ENCODE assay signal across 22 cellular contexts in genomic region chr21:34560021-34560420, GRCh38. TPM values are rescaled to one million over a fixed set of nuclear protein-coding genes. Genes with fewer than 3 reads are reported as not detected.
DNase-seq lines count a peak whose midpoint lies in the region; ATAC-seq and TF ChIP-seq lines count a peak whose summit lies in the region.
"Had no signal": no experiment of that assay in that cellular context is flagged by ENCODE, and none has a peak within 500 bp of the region (broad histone marks: within the 10 kb centered on the region; RNA-seq: fewer than 3 reads in every experiment).

No MANE protein-coding gene starts in this region.

- BruUV-seq in mammary epithelial cell (replicated peaks; lab: Mats Ljungman, UMichigan) (no TSS peak), MCF 10A (replicated peaks; lab: Mats Ljungman, UMichigan) (no TSS peak)

- no peaks in the 10 kb centered on the region for H3K36me3 Mint-ChIP-seq in MCF 10A (ENCODE audit: insufficient read depth, unreplicated experiment)
- H3K36me3 Mint-ChIP-seq in neural progenitor cell, result no peaks in the 10 kb centered on the region
- H3K36me3 Mint-ChIP-seq in CD8-positive, alpha-beta T cell, result no peaks in the 10 kb centered on the region

- no peak overlapping the region for H3K9ac ChIP-seq in mammary epithelial cell (ENCODE audit: insufficient read depth, low read length)
- no peak overlapping the region for H3K9ac ChIP-seq in neural progenitor cell
- H3K9ac ChIP-seq in parathyroid adenoma, result no peak overlapping the region
- H3K9ac ChIP-seq: BLaER1 treated with 17β-estradiol and CSF1 and Interleukin-3, amounts not matched to agents 10 nM and 100 nM had no signal

- H3K4me3 ChIP-seq in mammary epithelial cell (replicated peaks in 1 of 3; ENCODE audit: insufficient read depth in 1 of 3, low read depth in 2 of 3, low read length in 3 of 3) (no peak overlapping the region), neural progenitor cell (no peak overlapping the region), parathyroid adenoma (ENCODE audit: low read depth, low read length) (no peak overlapping the region)
- no peak overlapping the region for H3K4me3 ChIP-seq in CD8-positive, alpha-beta T cell (ENCODE audit: low read depth, low read length)
- H3K4me3 ChIP-seq: A549; BLaER1 treated with 17β-estradiol and CSF1 and Interleukin-3, amounts not matched to agents 10 nM and 100 nM; GM23338 had no signal

- H3K9me3 ChIP-seq in mammary epithelial cell (replicated peaks; ENCODE audit: insufficient read depth, low read length) (peaks cover under 1% of the 10 kb centered on the region), neural progenitor cell (ENCODE audit: low read depth) (no peaks in the 10 kb centered on the region), parathyroid adenoma (ENCODE audit: control insufficient read depth, low read length) (no peaks in the 10 kb centered on the region)
- no peaks in the 10 kb centered on the region for H3K9me3 ChIP-seq in CD8-positive, alpha-beta T cell (ENCODE audit: low read length)
- H3K9me3 ChIP-seq: A549, BE2C had no signal

- no peak for ATAC-seq in CD8-positive, alpha-beta T cell
- no peak for ATAC-seq in GM21367 (IDR thresholded peaks at IDR 0.05; ENCODE audit: unreplicated experiment)
- ATAC-seq: A549, GM23338, HCT116 had no signal

- H3K27ac ChIP-seq in mammary epithelial cell (ENCODE audit: insufficient read depth, low read depth, low read length), result no peak overlapping the region
- no peak overlapping the region for H3K27ac ChIP-seq in neural progenitor cell
- H3K27ac ChIP-seq in parathyroid adenoma, result peak overlapping the region; percentile 4
- H3K27ac ChIP-seq in CD8-positive, alpha-beta T cell (ENCODE audit: low read depth, low read length), result no peak overlapping the region
- H3K27ac ChIP-seq: A549; BLaER1 treated with 17β-estradiol and CSF1 and Interleukin-3, amounts not matched to agents 10 nM and 100 nM had no signal

- dilution Hi-C loops in mammary epithelial cell (cut with HindIII; ENCODE audit: low sequenced_read_pairs), result no loop called here

- POLR2A ChIA-PET in MCF 10A (lab: Yijun Ruan, JAX), result interaction anchor here (1.4 kb wide), 1 partner anchor 12 kb away, joined by 4 read pairs; no protein-coding TSS in a partner anchor
- POLR2A ChIA-PET in CD8-positive, alpha-beta T cell (lab: Charles Lee), result no interaction called here

- H4K20me1 ChIP-seq in mammary epithelial cell (ENCODE audit: insufficient read depth, low read length) (no peaks in the 10 kb centered on the region), neural progenitor cell (ENCODE audit: low read depth) (no peaks in the 10 kb centered on the region)
- H4K20me1 ChIP-seq: BLaER1 treated with 17β-estradiol and CSF1 and Interleukin-3, amounts not matched to agents 10 nM and 100 nM had no signal

- H3K27ac Mint-ChIP-seq in MCF 10A (ENCODE audit: low read depth, unreplicated experiment) (no peak overlapping the region), neural progenitor cell (no peak overlapping the region)
- H3K27ac Mint-ChIP-seq in CD8-positive, alpha-beta T cell, result no peak overlapping the region
- H3K27ac Mint-ChIP-seq: CD14-positive monocyte; CD4-positive, alpha-beta T cell; GM23338; H9 had no signal

- no peaks in the 10 kb centered on the region for H3K79me2 ChIP-seq in mammary epithelial cell (ENCODE audit: insufficient read depth, low read length)
- H3K79me2 ChIP-seq in neural progenitor cell (ENCODE audit: low read depth), result no peaks in the 10 kb centered on the region
- no peaks in the 10 kb centered on the region for H3K79me2 ChIP-seq in parathyroid adenoma

- H3K27me3 Mint-ChIP-seq in MCF 10A (ENCODE audit: insufficient read depth, unreplicated experiment) (no peaks in the 10 kb centered on the region), neural progenitor cell (ENCODE audit: insufficient read depth, low read depth) (no peaks in the 10 kb centered on the region)
- no peaks in the 10 kb centered on the region for H3K27me3 Mint-ChIP-seq in CD8-positive, alpha-beta T cell (ENCODE audit: low read depth)
- H3K27me3 Mint-ChIP-seq: CD4-positive, alpha-beta T cell had no signal

- H2AFZ ChIP-seq in mammary epithelial cell (ENCODE audit: low read depth, low read length) (peak overlapping the region; percentile 68), neural progenitor cell (replicated peaks) (no peak overlapping the region), parathyroid adenoma (no peak overlapping the region)
- H2AFZ ChIP-seq: GM23338 had no signal

- H3K9me3 Mint-ChIP-seq in MCF 10A (ENCODE audit: unreplicated experiment) (peaks cover under 1% of the 10 kb centered on the region), neural progenitor cell (peaks cover 8% of the 10 kb centered on the region)
- H3K9me3 Mint-ChIP-seq in CD8-positive, alpha-beta T cell, result peaks cover under 1% of the 10 kb centered on the region
- H3K9me3 Mint-ChIP-seq: CD4-positive, alpha-beta T cell had no signal

- H3F3A ChIP-seq in neural progenitor cell (ENCODE audit: low read depth), result peaks cover 3% of the 10 kb centered on the region

- H3K4me3 Mint-ChIP-seq in MCF 10A (ENCODE audit: unreplicated experiment), result no peak overlapping the region
- H3K4me3 Mint-ChIP-seq in neural progenitor cell, result no peak overlapping the region
- no peak overlapping the region for H3K4me3 Mint-ChIP-seq in CD8-positive, alpha-beta T cell
- H3K4me3 Mint-ChIP-seq: CD14-positive monocyte; CD4-positive, alpha-beta T cell; GM23338; H9 had no signal

- H3K27me3 ChIP-seq in mammary epithelial cell (ENCODE audit: insufficient read depth, low read length) (no peaks in the 10 kb centered on the region), neural progenitor cell (no peaks in the 10 kb centered on the region), parathyroid adenoma (ENCODE audit: control insufficient read depth, insufficient read depth, low read length) (no peaks in the 10 kb centered on the region)
- H3K27me3 ChIP-seq in CD8-positive, alpha-beta T cell (ENCODE audit: insufficient read depth, low read length), result no peaks in the 10 kb centered on the region
- H3K27me3 ChIP-seq: BE2C; BLaER1 treated with 17β-estradiol and CSF1 and Interleukin-3, amounts not matched to agents 10 nM and 100 nM had no signal

- H3K4me1 Mint-ChIP-seq in MCF 10A (ENCODE audit: insufficient read depth, unreplicated experiment) (no peaks in the 10 kb centered on the region), neural progenitor cell (peaks cover 4% of the 10 kb centered on the region)
- no peaks in the 10 kb centered on the region for H3K4me1 Mint-ChIP-seq in CD8-positive, alpha-beta T cell (ENCODE audit: low read depth)
- H3K4me1 Mint-ChIP-seq: CD14-positive monocyte had no signal

- H3K4me2 ChIP-seq in mammary epithelial cell (ENCODE audit: insufficient read depth, low read depth, low read length) (peak overlapping the region; percentile 25), neural progenitor cell (peak overlapping the region; percentile 28), parathyroid adenoma (ENCODE audit: low read length) (no peak overlapping the region)
- H3K4me2 ChIP-seq: A549; BLaER1 treated with 17β-estradiol and CSF1 and Interleukin-3, amounts not matched to agents 10 nM and 100 nM; GM23338 had no signal

- TF ChIP-seq CTCF in mammary epithelial cell (conservative IDR thresholded peaks at IDR 0.05 in 1 of 2, IDR thresholded peaks at IDR 0.05 in 1 of 2; ENCODE audit: extremely low read depth in 1 of 2, insufficient read depth in 1 of 2, low read depth in 1 of 2, low read length in 2 of 2), result no peak
- TF ChIP-seq CTCF in MCF 10A (IDR thresholded peaks at IDR 0.05; ENCODE audit: unreplicated experiment), result no peak
- no peak for TF ChIP-seq CTCF in neural progenitor cell (IDR thresholded peaks at IDR 0.05)
- TF ChIP-seq CTCF in parathyroid adenoma (IDR thresholded peaks at IDR 0.05), result no peak
- TF ChIP-seq CTCF in CD8-positive, alpha-beta T cell (IDR thresholded peaks at IDR 0.05), result no peak

- WGBS in mammary epithelial cell (ENCODE audit: low coverage, missing lambda C conversion rate), result 69% methylated on average over 5 of the region's 5 CpGs

- intact Hi-C loops in mammary epithelial cell (cut with micrococcal nuclease) (no loop called here), MCF 10A (cut with micrococcal nuclease) (no loop called here)
- intact Hi-C loops in CD8-positive, alpha-beta T cell (cut with DNase I, micrococcal nuclease), result no loop called here

- H3K36me3 ChIP-seq in mammary epithelial cell (ENCODE audit: insufficient read depth, low read length) (no peaks in the 10 kb centered on the region), neural progenitor cell (no peaks in the 10 kb centered on the region), parathyroid adenoma (ENCODE audit: control insufficient read depth, insufficient read depth, low read length) (no peaks in the 10 kb centered on the region)
- H3K36me3 ChIP-seq in CD8-positive, alpha-beta T cell (ENCODE audit: insufficient read depth, low read length), result no peaks in the 10 kb centered on the region
- H3K36me3 ChIP-seq: BE2C had no signal

- in situ Hi-C loops in mammary epithelial cell (cut with MboI; ENCODE audit: low sequenced_read_pairs in 2 of 2), result no loop called here

- peak; percentile 15 for DNase-seq in mammary epithelial cell
- DNase-seq in MCF 10A (ENCODE audit: unreplicated experiment), result no peak
- DNase-seq in neural progenitor cell (ENCODE audit: low spot score), result no peak
- no peak for DNase-seq in CD8-positive, alpha-beta T cell
- no peak for DNase-seq in NOMO-1 treated with DMSO at 0.1 percent for 48 hours (lab: John Stamatoyannopoulos, UW; ENCODE audit: unreplicated experiment)
- DNase-seq: 8988T; ACHN; AML-193; BE2C; CD4-positive, alpha-beta T cell; COR-L47; DMS153; DND-41; H9 had no signal

- CTCF ChIA-PET in mammary epithelial cell (lab: Charles Lee; ENCODE audit: low non-redundant PET) (no interaction called here), MCF 10A (lab: Yijun Ruan, JAX) (interaction anchor here (0.6 to 1.6 kb wide), 3 partner anchors 12 to 627 kb away, joined by 3 to 4 read pairs (median 3); no protein-coding TSS in a partner anchor)
- CTCF ChIA-PET in CD8-positive, alpha-beta T cell (lab: Charles Lee), result no interaction called here

- H3K4me1 ChIP-seq in mammary epithelial cell (ENCODE audit: insufficient read depth, low read length) (peaks cover 30% of the 10 kb centered on the region), neural progenitor cell (peaks cover 17% of the 10 kb centered on the region), parathyroid adenoma (no peaks in the 10 kb centered on the region)
- no peaks in the 10 kb centered on the region for H3K4me1 ChIP-seq in CD8-positive, alpha-beta T cell (ENCODE audit: insufficient read depth, low read length)
- H3K4me1 ChIP-seq: A549, BE2C had no signal

RNA-seq across cellular contexts. Expression of gene KCNE1, which starts 48.0 kb away (rescaled TPM):
- total RNA-seq in mammary epithelial cell, result under 1 TPM; 0.19 to 0.33 TPM
- polyA plus RNA-seq in mammary epithelial cell, result 0.08 TPM
- polyA minus RNA-seq in mammary epithelial cell, result not detected
- 0.14 and 0.20 TPM in 2 replicates for total RNA-seq in MCF 10A (2022)
- total RNA-seq in neural progenitor cell (ENCODE audit: low replicate concordance), result not detected in 2 replicates
- not detected for total RNA-seq in CD8-positive, alpha-beta T cell
- total RNA-seq: CD4-positive, alpha-beta T cell; H4 had no signal
- polyA plus RNA-seq: GM23338 had no signal

RNA-seq across cellular contexts. Expression of gene RCAN1, which starts 54.9 kb away (rescaled TPM):
- total RNA-seq in mammary epithelial cell (10 to 100 TPM; 28.8 to 60.7 TPM), MCF 10A (2022) (11.9 and 18.4 TPM in 2 replicates), neural progenitor cell (ENCODE audit: low replicate concordance) (6.5 and 6.9 TPM in 2 replicates)
- 8.5 TPM for polyA plus RNA-seq in mammary epithelial cell
- polyA minus RNA-seq in mammary epithelial cell, result 5.5 TPM
- total RNA-seq in CD8-positive, alpha-beta T cell, result 1 to 10 TPM in 1 of 2 experiments, under 1 TPM in 1; 0.73 to 1.0 TPM
